9 cellular contexts compared by ENCODE assay signal in genomic region chr12:132142679-132143327, GRCh38. TPM values are rescaled to one million over a fixed set of nuclear protein-coding genes. Genes with fewer than 3 reads are reported as not detected.
DNase-seq lines count a peak whose midpoint lies in the region; ATAC-seq and TF ChIP-seq lines count a peak whose summit lies in the region.
"Had no signal": no experiment of that assay in that cellular context is flagged by ENCODE, and none has a peak within 500 bp of the region (broad histone marks: within the 10 kb centered on the region; RNA-seq: fewer than 3 reads in every experiment).

No MANE protein-coding gene starts in this region.

- TF ChIP-seq CTCF in heart right ventricle (IDR thresholded peaks at IDR 0.05), result no peak
- TF ChIP-seq CTCF in brain (conservative IDR thresholded peaks at IDR 0.05), result no peak
- TF ChIP-seq CTCF in uterus (IDR thresholded peaks at IDR 0.05), result no peak

- H3K4me3 ChIP-seq in heart right ventricle (peak overlapping the region in 9 of 10 donors; percentile 74 to 99 (median 92)), mesodermal cell (ENCODE audit: extremely low read depth, insufficient read depth, low read length, poor library complexity, severe bottlenecking) (peak overlapping the region; percentile 93), uterus (peak overlapping the region; percentile 45 to 90)

- H3K4me1 ChIP-seq in heart right ventricle (peaks cover 12 to 30% (median 23%) of the 10 kb centered on the region in 9 donors), mesodermal cell (ENCODE audit: control insufficient read depth, insufficient read depth, low read length, poor library complexity, severe bottlenecking) (peaks cover 9% of the 10 kb centered on the region), uterus (peaks cover 0 to 20% of the 10 kb centered on the region in 2 donors)

- peaks cover 9% of the 10 kb centered on the region for H3K27me3 Mint-ChIP-seq in brain

- H3K9me3 ChIP-seq in heart right ventricle, result no peaks in the 10 kb centered on the region
- H3K9me3 ChIP-seq in mesodermal cell (ENCODE audit: control insufficient read depth, low read length), result no peaks in the 10 kb centered on the region
- no peaks in the 10 kb centered on the region for H3K9me3 ChIP-seq in uterus

- WGBS in heart right ventricle, 2 donors, result 81 to 86% methylated on average over 24 of the region's 24 CpGs
- 89 to 90% methylated on average over 18 to 24 of the region's 24 CpGs for WGBS in mesodermal cell (ENCODE audit: insufficient coverage in 2 of 2), 2 experiments

- H3K36me3 ChIP-seq in heart right ventricle (peaks cover 6 to 70% (median 33%) of the 10 kb centered on the region in 9 donors), mesodermal cell (ENCODE audit: control insufficient read depth, insufficient read depth, low read length) (peaks cover 52% of the 10 kb centered on the region), uterus (no peaks in the 10 kb centered on the region)

- H3K27me3 ChIP-seq in heart right ventricle (no peaks in the 10 kb centered on the region), uterus (no peaks in the 10 kb centered on the region)

- H3K27ac Mint-ChIP-seq in brain, result peak overlapping the region in 4 of 5 experiments; percentile 73 to 78 (median 77)

- peak overlapping the region; percentile 86 to 91 (median 89) for H3K4me3 Mint-ChIP-seq in brain

- H3K9me3 Mint-ChIP-seq in brain, result no peaks in the 10 kb centered on the region

- intact Hi-C loops in heart right ventricle (cut with DNase I), result loop anchor here in 1 of 10 donors (5.0 kb wide), 1 partner anchor 61 kb away; no protein-coding TSS in a partner anchor
- intact Hi-C loops in left ventricle myocardium superior (cut with micrococcal nuclease), result no loop called here
- intact Hi-C loops in uterus (cut with DNase I; ENCODE audit: low total_unique reads), result no loop called here

- peaks cover 37% of the 10 kb centered on the region for H3K4me1 Mint-ChIP-seq in brain

- ATAC-seq in heart right ventricle (no peak), left ventricle myocardium superior (no peak), GM19328 (IDR thresholded peaks at IDR 0.05; ENCODE audit: unreplicated experiment) (no peak)

- H3K27ac ChIP-seq in heart right ventricle, result no peak overlapping the region
- H3K27ac ChIP-seq in mesodermal cell (ENCODE audit: low read depth, low read length, severe bottlenecking), result no peak overlapping the region
- H3K27ac ChIP-seq in uterus, result no peak overlapping the region

- TF ChIP-seq POLR2A in uterus (IDR thresholded peaks at IDR 0.05), result no peak

- DNase-seq in heart right ventricle (no peak), left ventricle myocardium superior (no peak), uterus (peak in 1 of 2 donors; percentile 11), ureter (ENCODE audit: low spot score) (no peak), ecto neural progenitor cell (ENCODE audit: low spot score) (no peak)
- DNase-seq: activated CD8-positive, alpha-beta memory T cell treated with anti-CD3 and anti-CD28 coated beads for 24 hours had no signal

- peaks cover 24% of the 10 kb centered on the region for H3K36me3 Mint-ChIP-seq in brain

RNA-seq across cellular contexts. Expression of gene DDX51, which starts 1.3 kb away (rescaled TPM):
- total RNA-seq in heart right ventricle (10 to 100 TPM in 2 of 10 donors, 1 to 10 TPM in 8; 7.2 to 11.1 (median 8.6) TPM), left ventricle myocardium superior (8.6 TPM), uterus (10 to 100 TPM in 3 of 4 donors, 1 to 10 TPM in 1; 7.9 to 53.3 (median 16.6) TPM), ureter (28.7 TPM)
- polyA plus RNA-seq in heart right ventricle (10 to 100 TPM; 12.4 to 19.9 TPM), brain (ENCODE audit: insufficient read depth, low read depth, low replicate concordance) (19.3 TPM)
- 9.0 TPM for polyA plus RNA-seq in mesodermal cell (2013, experiment 1 of 2)
- polyA plus RNA-seq in mesodermal cell (2013, experiment 2 of 2), result 8.4 TPM

RNA-seq across cellular contexts. Expression of gene NOC4L, which starts 1.5 kb away (rescaled TPM):
- total RNA-seq in heart right ventricle (10 to 100 TPM in 3 of 10 donors, 1 to 10 TPM in 7; 7.4 to 13.8 (median 9.0) TPM), left ventricle myocardium superior (12.1 TPM), uterus (10 to 100 TPM in 1 of 4 donors, 1 to 10 TPM in 1, not detected in 2; 9.4 to 15.4 TPM), ureter (25.0 TPM)
- polyA plus RNA-seq in heart right ventricle (10 to 100 TPM; 20.8 to 22.2 TPM), brain (ENCODE audit: insufficient read depth, low read depth, low replicate concordance) (30.6 TPM)
- 19.0 TPM for polyA plus RNA-seq in mesodermal cell (2013, experiment 1 of 2)
- polyA plus RNA-seq in mesodermal cell (2013, experiment 2 of 2), result 18.0 TPM
